In the genomic region with DNA sequence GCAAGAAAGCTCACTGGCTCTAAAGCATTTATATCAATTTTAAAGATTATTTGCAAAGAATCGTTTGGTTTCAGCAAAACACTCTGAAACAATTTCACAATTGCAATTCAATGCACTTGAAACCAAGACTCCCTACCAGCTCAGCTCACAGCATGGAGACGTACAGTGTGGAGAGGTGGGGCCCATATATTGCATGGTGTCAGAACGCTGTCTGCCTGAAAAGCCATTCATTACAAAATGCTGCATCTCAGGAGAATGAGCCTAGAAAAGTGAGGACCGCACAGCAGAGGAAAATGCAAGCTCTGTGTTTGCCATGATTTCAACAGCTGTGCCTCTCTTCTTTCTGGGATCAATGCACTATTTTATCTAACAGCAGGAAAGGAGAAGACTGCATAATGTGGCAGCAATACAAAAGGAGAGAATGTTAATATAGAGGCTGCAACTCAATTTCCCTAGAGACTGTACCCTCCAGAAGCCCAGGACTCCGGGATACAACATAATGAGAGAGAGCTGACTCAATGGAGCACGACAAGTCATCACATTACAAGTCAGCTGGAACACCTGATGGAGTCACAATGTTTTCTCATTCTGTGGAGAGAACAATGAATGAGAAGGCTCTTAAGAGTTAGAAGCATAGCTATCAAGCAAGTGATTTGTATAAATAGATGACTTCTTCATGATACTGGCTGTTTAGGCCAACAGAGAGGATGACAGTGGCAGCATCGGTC, we compare ENCODE assay signal across 16 cellular contexts.
DNase-seq lines count a peak whose midpoint lies in the region; ATAC-seq lines count a peak whose summit lies in the region.
"Had no signal": no experiment of that assay in that cellular context is flagged by ENCODE, and none has a peak within 500 bp of the region (broad histone marks: within the 10 kb centered on the region; RNA-seq: fewer than 3 reads in every experiment).

No MANE protein-coding gene starts in this region.

- H3K36me3 ChIP-seq in H7 (replicated peaks; ENCODE audit: control insufficient read depth, insufficient read depth, low read length) = no peaks in the 10 kb centered on the region
- H3K36me3 ChIP-seq: MG63 had no signal

- ATAC-seq in GM18520 (IDR thresholded peaks at IDR 0.05; ENCODE audit: unreplicated experiment) = no peak
- ATAC-seq: foreskin keratinocyte, GM12878, left lobe of liver, mucosa of descending colon had no signal

- H3K4me3 ChIP-seq in H7 (ENCODE audit: insufficient read depth, low read depth, low read length) = no peak overlapping the region
- H3K4me3 ChIP-seq: GM12878, MG63, mucosa of descending colon had no signal

- DNase-seq in COLO668 (lab: John Stamatoyannopoulos, UW; ENCODE audit: unreplicated experiment) = peak; percentile 54
- peak; percentile 84 for DNase-seq in NCI-H146 (lab: John Stamatoyannopoulos, UW)
- peak; percentile 100 for DNase-seq in NCI-H345 treated with DMSO at 0.1 percent for 48 hours (lab: John Stamatoyannopoulos, UW; ENCODE audit: unreplicated experiment)
- peak; percentile 59 for DNase-seq in kidney tubule cell (ENCODE audit: low spot score)
- DNase-seq in activated CD4-positive, CD25-positive, alpha-beta regulatory T cell treated with anti-CD3 and anti-CD28 coated beads, Interleukin-2, amount 50 U/mL, for 72 hours = no peak
- DNase-seq in hippocampal formation (lab: John Stamatoyannopoulos, UW) = no peak
- no peak for DNase-seq in H7
- DNase-seq: activated CD4-positive, alpha-beta T cell treated with anti-CD3 and anti-CD28 coated beads for 48 hours; activated naive CD4-positive, alpha-beta T cell; CD8-positive, alpha-beta memory T cell; foreskin keratinocyte; MG63; mucosa of descending colon had no signal

- H3K27me3 ChIP-seq in H7 (ENCODE audit: control insufficient read depth, insufficient read depth, low read length) = no peaks in the 10 kb centered on the region
- H3K27me3 ChIP-seq: foreskin keratinocyte, MG63 had no signal

Comparison
In these comparisons a context has a peak if more than half of its experiments do, and no peak if none do; other contexts are left out.
1. DNase-seq: peak in COLO668 (single experiment), NCI-H146 (single experiment), NCI-H345 treated with DMSO at 0.1 percent for 48 hours (single experiment) and kidney tubule cell (single experiment); none in activated CD4-positive, CD25-positive, alpha-beta regulatory T cell treated with anti-CD3 and anti-CD28 coated beads, Interleukin-2, amount 50 U/mL, for 72 hours (single experiment), hippocampal formation (0 of 2) and H7 (single experiment).